Comparison of ENCODE assay signal across 18 cellular contexts in the genomic region with DNA sequence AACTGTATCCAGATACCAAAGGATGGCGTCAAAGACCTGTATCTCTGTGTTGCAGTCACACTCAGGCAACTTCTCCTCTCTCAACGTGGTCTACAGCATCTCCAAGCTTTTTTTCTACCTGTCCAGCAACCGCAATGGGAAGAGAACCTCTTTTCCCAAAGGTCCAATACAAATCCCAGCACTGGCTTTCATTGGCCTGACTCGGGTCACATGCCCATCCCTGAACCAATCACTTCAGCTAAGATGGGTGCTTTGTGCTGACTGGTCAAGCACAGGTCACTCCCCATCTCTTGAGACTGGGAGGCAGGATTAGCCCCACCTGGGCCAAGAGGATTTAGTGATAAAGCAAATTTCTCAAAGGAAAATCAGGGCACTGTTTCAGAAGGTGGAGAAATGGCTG.
"Had no signal": no experiment of that assay in that cellular context is flagged by ENCODE, and none has a peak within 500 bp of the region (broad histone marks: within the 10 kb centered on the region; RNA-seq: fewer than 3 reads in every experiment).

No MANE protein-coding gene starts in this region.

- H3K36me3 ChIP-seq: SJSA1 had no signal

- H3K27me3 ChIP-seq: SJSA1 had no signal

- H3K9me3 ChIP-seq: SJSA1 had no signal

- DNase-seq: KBM-7, NCI-H1092, NCI-H1105 treated with DMSO at 0.1 percent for 48 hours, NCI-H1417 treated with DMSO at 0.1 percent for 48 hours, NCI-H146, NCI-H1694 treated with DMSO at 0.1 percent for 48 hours, NCI-H1930, NCI-H2081, NCI-H2107, NCI-H2227 treated with DMSO at 0.1 percent for 48 hours, NCI-H524 treated with DMSO at 0.1 percent for 48 hours, NCI-H69, NCI-H774, Right ventricle myocardium superior, RPMI8226, SIG-M5 had no signal

- H3K27ac ChIP-seq: SJSA1, SK-N-MC had no signal

- H3K4me3 ChIP-seq: SJSA1, SK-N-MC had no signal
